In the genomic region with DNA sequence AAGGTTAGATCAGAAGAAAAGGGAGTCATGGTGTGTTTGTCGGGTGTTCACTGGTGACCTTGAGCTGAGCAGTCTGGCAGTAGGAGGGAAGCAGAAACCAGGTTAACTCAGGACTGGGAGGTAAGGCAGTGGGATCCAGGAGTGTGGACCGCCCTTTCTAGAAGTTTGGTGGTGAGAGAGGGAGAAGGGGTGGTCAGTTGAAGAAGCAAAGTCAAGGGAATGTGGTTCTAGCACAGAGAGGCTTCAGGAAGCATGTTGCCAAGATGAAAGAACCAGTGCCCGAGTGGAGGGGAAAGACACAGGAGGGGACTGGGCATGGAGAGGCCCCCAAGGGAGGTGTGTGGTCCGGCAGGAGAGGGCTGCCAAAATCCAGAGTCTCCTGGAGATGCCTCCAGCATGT, we compare ENCODE assay signal across 30 cellular contexts. TPM values are rescaled to one million over a fixed set of nuclear protein-coding genes. Genes with fewer than 3 reads are reported as not detected.
A peak's percentile ranks its signal among the peaks of the same experiment; 100 is the strongest.
DNase-seq lines count a peak whose midpoint lies in the region; ATAC-seq, FAIRE-seq and TF ChIP-seq lines count a peak whose summit lies in the region.
"Had no signal": no experiment of that assay in that cellular context is flagged by ENCODE, and none has a peak within 500 bp of the region (broad histone marks: within the 10 kb centered on the region; RNA-seq: fewer than 3 reads in every experiment).

No MANE protein-coding gene starts in this region.

- no peaks in the 10 kb centered on the region for H3K27me3 Mint-ChIP-seq in activated CD4-positive, alpha-beta T cell treated with anti-CD3 and anti-CD28 coated beads, Interleukin-2, amount 10 ng/mL, durations not matched to agents 7 days and 5 days
- H3K27me3 Mint-ChIP-seq in T-helper 17 cell (no peaks in the 10 kb centered on the region), endothelial cell (ENCODE audit: unreplicated experiment) (peaks cover 2% of the 10 kb centered on the region)
- H3K27me3 Mint-ChIP-seq: activated CD8-positive, alpha-beta memory T cell treated with anti-CD3 and anti-CD28 coated beads, Interleukin-2, amount 10 ng/mL, durations not matched to agents 7 days and 5 days; activated naive CD8-positive, alpha-beta T cell treated with anti-CD3 and anti-CD28 coated beads, Interleukin-2, amount 10 ng/mL, durations not matched to agents 7 days and 5 days had no signal

- H3K27ac Mint-ChIP-seq in activated CD4-positive, alpha-beta T cell treated with anti-CD3 and anti-CD28 coated beads, Interleukin-2, amount 10 ng/mL, durations not matched to agents 7 days and 5 days, result peak overlapping the region; percentile 16
- H3K27ac Mint-ChIP-seq in T-helper 17 cell (peak overlapping the region; percentile 88), endothelial cell (ENCODE audit: unreplicated experiment) (no peak overlapping the region)
- peak overlapping the region; percentile 43 for H3K27ac Mint-ChIP-seq in stimulated activated effector memory CD8-positive, alpha-beta T cell treated with anti-CD3 and anti-CD28 coated beads, Interleukin-12 subunit alpha, Interleukin-12 subunit beta, amount 100 ng/mL, for 72 hours
- H3K27ac Mint-ChIP-seq: activated CD8-positive, alpha-beta memory T cell treated with anti-CD3 and anti-CD28 coated beads, Interleukin-2, amount 10 ng/mL, durations not matched to agents 7 days and 5 days; activated naive CD8-positive, alpha-beta T cell treated with anti-CD3 and anti-CD28 coated beads, Interleukin-2, amount 10 ng/mL, durations not matched to agents 7 days and 5 days; endodermal cell; H9; neural progenitor cell had no signal

- ATAC-seq in T-helper 17 cell, result no peak
- ATAC-seq in stimulated activated effector memory CD8-positive, alpha-beta T cell treated with anti-CD3 and anti-CD28 coated beads, Interleukin-12 subunit alpha, Interleukin-12 subunit beta, amount 100 ng/mL, for 72 hours, result no peak
- ATAC-seq: activated CD8-positive, alpha-beta memory T cell treated with anti-CD3 and anti-CD28 coated beads, Interleukin-2, amount 10 ng/mL, durations not matched to agents 7 days and 5 days; gastrocnemius medialis; left lobe of liver; Panc1; right cardiac atrium had no signal

- TF ChIP-seq CTCF in endothelial cell (IDR thresholded peaks at IDR 0.05; ENCODE audit: unreplicated experiment), result no peak

- no peak for DNase-seq in activated CD4-positive, alpha-beta T cell treated with anti-CD3 and anti-CD28 coated beads, Interleukin-2, amount 10 ng/mL, durations not matched to agents 7 days and 5 days
- no peak for DNase-seq in activated CD4-positive, alpha-beta T cell treated with anti-CD3 and anti-CD28 coated beads, Interleukin-2, amount 50 U/mL, for 1 hour
- DNase-seq in T-helper 17 cell (no peak), endothelial cell (ENCODE audit: low spot score) (no peak), D341Med (ENCODE audit: low spot score) (no peak), frontal cortex (ENCODE audit: low spot score in 2 of 2) (no peak), midbrain (lab: John Stamatoyannopoulos, UW) (no peak)
- no peak for DNase-seq in stimulated activated effector memory CD8-positive, alpha-beta T cell treated with anti-CD3 and anti-CD28 coated beads, Interleukin-12 subunit alpha, Interleukin-12 subunit beta, amount 100 ng/mL, for 72 hours (ENCODE audit: low spot score in 2 of 2)
- DNase-seq: activated CD4-positive, alpha-beta T cell treated with anti-CD3 and anti-CD28 coated beads for 48 hours; activated CD8-positive, alpha-beta memory T cell treated with anti-CD3 and anti-CD28 coated beads, Interleukin-2, amount 10 ng/mL, durations not matched to agents 7 days and 5 days; activated naive CD8-positive, alpha-beta T cell treated with anti-CD3 and anti-CD28 coated beads, Interleukin-2, amount 10 ng/mL, durations not matched to agents 7 days and 5 days; DMS53; endodermal cell; esophagus squamous epithelium; H9; hippocampal formation; NCI-H1092 treated with DMSO at 0.1 percent for 48 hours; NCI-H1930; NCI-H524 treated with DMSO at 0.1 percent for 48 hours; right cardiac atrium; SHP77; stimulated activated CD4-positive, alpha-beta T cell treated with anti-CD3 and anti-CD28 coated beads, Interleukin-2, amount 100 ng/mL, for 48 hours had no signal

- no peaks in the 10 kb centered on the region for H3K9me3 ChIP-seq in T-helper 17 cell (ENCODE audit: control insufficient read depth, low read length, poor library complexity, severe bottlenecking)
- H3K9me3 ChIP-seq: esophagus squamous epithelium, gastrocnemius medialis, thoracic aorta had no signal

- H3K9me3 Mint-ChIP-seq in activated CD4-positive, alpha-beta T cell treated with anti-CD3 and anti-CD28 coated beads, Interleukin-2, amount 10 ng/mL, durations not matched to agents 7 days and 5 days, result no peaks in the 10 kb centered on the region
- no peaks in the 10 kb centered on the region for H3K9me3 Mint-ChIP-seq in endothelial cell (ENCODE audit: unreplicated experiment)
- no peaks in the 10 kb centered on the region for H3K9me3 Mint-ChIP-seq in stimulated activated effector memory CD8-positive, alpha-beta T cell treated with anti-CD3 and anti-CD28 coated beads, Interleukin-12 subunit alpha, Interleukin-12 subunit beta, amount 100 ng/mL, for 72 hours
- H3K9me3 Mint-ChIP-seq: activated naive CD8-positive, alpha-beta T cell treated with anti-CD3 and anti-CD28 coated beads, Interleukin-2, amount 10 ng/mL, durations not matched to agents 7 days and 5 days; activated T-helper 1 cell treated with anti-CD3 and anti-CD28 coated beads, Interleukin-12 subunit alpha, Interleukin-12 subunit beta, Interleukin-2, Interleukin-4 antibody, amounts not matched to agents 30 ng/mL and 10 ng/mL and 1 ng/mL, durations not matched to agents 14 hours and 24 hours and 36 hours; endodermal cell; neural progenitor cell had no signal

- CTCF ChIA-PET in activated CD4-positive, alpha-beta T cell treated with anti-CD3 and anti-CD28 coated beads, Interleukin-2, amount 10 ng/mL, durations not matched to agents 7 days and 5 days (lab: Charles Lee), result interaction anchor here (0.6 to 3.3 kb wide), 6 partner anchors 9 to 412 kb away, joined by 3 to 13 read pairs (median 3); no protein-coding TSS in a partner anchor

- FAIRE-seq in frontal cortex (lab: Jason Lieb, UNC), result no peak
- FAIRE-seq: astrocyte, urothelium cell line had no signal

- H3K36me3 Mint-ChIP-seq in activated CD4-positive, alpha-beta T cell treated with anti-CD3 and anti-CD28 coated beads, Interleukin-2, amount 10 ng/mL, durations not matched to agents 7 days and 5 days (ENCODE audit: low read depth), result peaks cover 23% of the 10 kb centered on the region
- peaks cover 8% of the 10 kb centered on the region for H3K36me3 Mint-ChIP-seq in T-helper 17 cell (ENCODE audit: low read depth)
- H3K36me3 Mint-ChIP-seq in endothelial cell (ENCODE audit: low read depth, unreplicated experiment), result peaks cover 7% of the 10 kb centered on the region
- H3K36me3 Mint-ChIP-seq in stimulated activated effector memory CD8-positive, alpha-beta T cell treated with anti-CD3 and anti-CD28 coated beads, Interleukin-12 subunit alpha, Interleukin-12 subunit beta, amount 100 ng/mL, for 72 hours, result peaks cover 89% of the 10 kb centered on the region
- H3K36me3 Mint-ChIP-seq: neural progenitor cell had no signal

- H3K4me3 Mint-ChIP-seq in activated CD4-positive, alpha-beta T cell treated with anti-CD3 and anti-CD28 coated beads, Interleukin-2, amount 10 ng/mL, durations not matched to agents 7 days and 5 days, result no peak overlapping the region
- H3K4me3 Mint-ChIP-seq in T-helper 17 cell (peak overlapping the region; percentile 67), endothelial cell (ENCODE audit: unreplicated experiment) (peak overlapping the region; percentile 17)
- H3K4me3 Mint-ChIP-seq in stimulated activated effector memory CD8-positive, alpha-beta T cell treated with anti-CD3 and anti-CD28 coated beads, Interleukin-12 subunit alpha, Interleukin-12 subunit beta, amount 100 ng/mL, for 72 hours, result no peak overlapping the region
- H3K4me3 Mint-ChIP-seq: activated CD8-positive, alpha-beta memory T cell treated with anti-CD3 and anti-CD28 coated beads, Interleukin-2, amount 10 ng/mL, durations not matched to agents 7 days and 5 days; activated naive CD8-positive, alpha-beta T cell treated with anti-CD3 and anti-CD28 coated beads, Interleukin-2, amount 10 ng/mL, durations not matched to agents 7 days and 5 days; activated T-helper 1 cell treated with anti-CD3 and anti-CD28 coated beads, Interleukin-12 subunit alpha, Interleukin-12 subunit beta, Interleukin-2, Interleukin-4 antibody, amounts not matched to agents 30 ng/mL and 10 ng/mL and 1 ng/mL, durations not matched to agents 14 hours and 24 hours and 36 hours; endodermal cell; H9; neural progenitor cell had no signal

- H3K4me1 Mint-ChIP-seq in activated CD4-positive, alpha-beta T cell treated with anti-CD3 and anti-CD28 coated beads, Interleukin-2, amount 10 ng/mL, durations not matched to agents 7 days and 5 days, result peaks cover 37% of the 10 kb centered on the region
- H3K4me1 Mint-ChIP-seq in T-helper 17 cell, result peaks cover 33% of the 10 kb centered on the region
- no peaks in the 10 kb centered on the region for H3K4me1 Mint-ChIP-seq in endothelial cell (ENCODE audit: unreplicated experiment)
- peaks cover 42% of the 10 kb centered on the region for H3K4me1 Mint-ChIP-seq in stimulated activated effector memory CD8-positive, alpha-beta T cell treated with anti-CD3 and anti-CD28 coated beads, Interleukin-12 subunit alpha, Interleukin-12 subunit beta, amount 100 ng/mL, for 72 hours

- POLR2A ChIA-PET in activated CD4-positive, alpha-beta T cell treated with anti-CD3 and anti-CD28 coated beads, Interleukin-2, amount 10 ng/mL, durations not matched to agents 7 days and 5 days (lab: Charles Lee), result interaction anchor here (0.6 kb wide), 2 partner anchors 58 to 70 kb away, joined by 3 to 11 read pairs; no protein-coding TSS in a partner anchor

RNA-seq across cellular contexts. Expression of gene MAPK13, which starts 3.6 kb away (rescaled TPM):
- 10 to 100 TPM; 29.3 to 29.9 TPM for total RNA-seq in activated CD4-positive, alpha-beta T cell treated with anti-CD3 and anti-CD28 coated beads, Interleukin-2, amount 10 ng/mL, durations not matched to agents 7 days and 5 days
- total RNA-seq in T-helper 17 cell (10 to 100 TPM; 32.1 to 33.7 TPM), endothelial cell (ENCODE audit: unreplicated experiment) (6.6 TPM), frontal cortex (1.2 TPM)

Comparison
In these comparisons a context has a peak if more than half of its experiments do, and no peak if none do; other contexts are left out.
1. H3K4me3 Mint-ChIP-seq: peak in T-helper 17 cell (single experiment) and endothelial cell (single experiment); none in activated CD4-positive, alpha-beta T cell treated with anti-CD3 and anti-CD28 coated beads, Interleukin-2, amount 10 ng/mL, durations not matched to agents 7 days and 5 days (single experiment) and stimulated activated effector memory CD8-positive, alpha-beta T cell treated with anti-CD3 and anti-CD28 coated beads, Interleukin-12 subunit alpha, Interleukin-12 subunit beta, amount 100 ng/mL, for 72 hours (single experiment).